16 cellular contexts compared by ENCODE assay signal in genomic region chr2:100006516-100006915, GRCh38.
DNase-seq lines count a peak whose midpoint lies in the region; ATAC-seq and TF ChIP-seq lines count a peak whose summit lies in the region.
"Had no signal": no experiment of that assay in that cellular context is flagged by ENCODE, and none has a peak within 500 bp of the region (broad histone marks: within the 10 kb centered on the region; RNA-seq: fewer than 3 reads in every experiment).

No MANE protein-coding gene starts in this region.

- H4K8ac ChIP-seq in H9 (replicated peaks; ENCODE audit: insufficient read length, low read depth, low read length) = no peak overlapping the region

- no peak overlapping the region; a peak in 1 of 7 replicates for H3K27ac Mint-ChIP-seq in H9
- H3K27ac Mint-ChIP-seq: CD8-positive, alpha-beta T cell had no signal

- H3K27ac ChIP-seq in esophagus muscularis mucosa (replicated peaks in 1 of 4) = no peak overlapping the region
- no peak overlapping the region for H3K27ac ChIP-seq in osteoblast (ENCODE audit: low read depth, low read length)
- no peak overlapping the region for H3K27ac ChIP-seq in H9 (ENCODE audit: insufficient read length, low read depth, low read length)
- H3K27ac ChIP-seq in sigmoid colon = no peak overlapping the region
- no peak overlapping the region for H3K27ac ChIP-seq in tibial nerve
- H3K27ac ChIP-seq: GM23248 had no signal

- H4K20me1 ChIP-seq in osteoblast (ENCODE audit: insufficient read depth, low read length) (no peaks in the 10 kb centered on the region), H9 (ENCODE audit: control insufficient read depth, insufficient read depth, insufficient read length) (no peaks in the 10 kb centered on the region)

- no peaks in the 10 kb centered on the region for H3K4me1 Mint-ChIP-seq in H9

- H2BK120ac ChIP-seq in H9 (ENCODE audit: low read depth, low read length, poor library complexity, severe bottlenecking) = no peak overlapping the region

- intact Hi-C loops in left ventricle myocardium superior (cut with micrococcal nuclease) = no loop called here
- intact Hi-C loops in left cardiac atrium (cut with DNase I) = loop anchor here in 1 of 2 donors (5.0 kb wide), 1 partner anchor 44 kb away; no protein-coding TSS in a partner anchor
- intact Hi-C loops in esophagus muscularis mucosa (cut with DNase I) = no loop called here
- intact Hi-C loops in sigmoid colon (cut with DNase I) = no loop called here

- H3K4ac ChIP-seq in H9 (ENCODE audit: low read depth, low read length) = no peak overlapping the region

- no peak overlapping the region for H3K23ac ChIP-seq in H9 (ENCODE audit: insufficient read length, low read depth, low read length)

- H3K23me2 ChIP-seq in H9 (ENCODE audit: insufficient read length, low read depth, low read length, poor library complexity, severe bottlenecking) = no peaks in the 10 kb centered on the region

- TF ChIP-seq CTCF in esophagus muscularis mucosa (IDR thresholded peaks at IDR 0.05) (no peak), osteoblast (IDR thresholded peaks at IDR 0.05; ENCODE audit: extremely low read depth, low read depth, low read length) (no peak), H9 (conservative IDR thresholded peaks at IDR 0.05) (no peak), sigmoid colon (IDR thresholded peaks at IDR 0.05) (no peak), tibial nerve (IDR thresholded peaks at IDR 0.05) (no peak)

- no peaks in the 10 kb centered on the region for H3K36me3 Mint-ChIP-seq in H9 (ENCODE audit: insufficient read depth in 1 of 3, low read depth in 3 of 3)

- no peak overlapping the region for H4K5ac ChIP-seq in H9 (ENCODE audit: insufficient read length, low read depth, low read length)

- H3K56ac ChIP-seq in H9 (ENCODE audit: insufficient read length, low read depth, low read length) = no peak overlapping the region

- H3K27me3 ChIP-seq in esophagus muscularis mucosa = no peaks in the 10 kb centered on the region
- no peaks in the 10 kb centered on the region for H3K27me3 ChIP-seq in osteoblast (ENCODE audit: insufficient read depth, low read length)
- no peaks in the 10 kb centered on the region for H3K27me3 ChIP-seq in H9 (ENCODE audit: insufficient read depth, low read length)
- no peaks in the 10 kb centered on the region for H3K27me3 ChIP-seq in sigmoid colon
- H3K27me3 ChIP-seq in tibial nerve = no peaks in the 10 kb centered on the region

- no peak overlapping the region for H2BK15ac ChIP-seq in H9 (ENCODE audit: low read depth, low read length)

- no peak overlapping the region for H4K91ac ChIP-seq in H9 (ENCODE audit: insufficient read length, low read depth, low read length)

- H3K79me2 ChIP-seq in osteoblast (ENCODE audit: insufficient read depth, low read length) (no peaks in the 10 kb centered on the region), H9 (ENCODE audit: insufficient read depth, low read length) (no peaks in the 10 kb centered on the region)

- no peak overlapping the region for H3K4me3 Mint-ChIP-seq in H9
- H3K4me3 Mint-ChIP-seq: CD4-positive, CD25-positive, alpha-beta regulatory T cell; CD8-positive, alpha-beta T cell had no signal

- H3K4me3 ChIP-seq in esophagus muscularis mucosa (no peak overlapping the region), osteoblast (ENCODE audit: insufficient read depth, low read length) (no peak overlapping the region), sigmoid colon (no peak overlapping the region), tibial nerve (no peak overlapping the region)
- H3K4me3 ChIP-seq: GM23248 had no signal

- H3K9me3 ChIP-seq in esophagus muscularis mucosa = no peaks in the 10 kb centered on the region
- H3K9me3 ChIP-seq in osteoblast (ENCODE audit: low read depth, low read length) = no peaks in the 10 kb centered on the region
- no peaks in the 10 kb centered on the region for H3K9me3 ChIP-seq in H9 (ENCODE audit: control insufficient read depth, low read depth, low read length)
- no peaks in the 10 kb centered on the region for H3K9me3 ChIP-seq in sigmoid colon
- H3K9me3 ChIP-seq in tibial nerve = no peaks in the 10 kb centered on the region
- H3K9me3 ChIP-seq: Caco-2 had no signal

- H2AFZ ChIP-seq in osteoblast (ENCODE audit: low read length) (no peak overlapping the region), H9 (ENCODE audit: low read length) (no peak overlapping the region)
- H2AFZ ChIP-seq: GM23248 had no signal

- H3K36me3 ChIP-seq in esophagus muscularis mucosa (peaks cover 0 to 22% (median 10%) of the 10 kb centered on the region in 4 donors), osteoblast (ENCODE audit: insufficient read depth, low read length) (peaks cover 13% of the 10 kb centered on the region), sigmoid colon (peaks cover 0 to 18% (median 0%) of the 10 kb centered on the region in 4 donors), tibial nerve (peaks cover 0 to 11% (median 0%) of the 10 kb centered on the region in 3 donors)

- H3K9ac ChIP-seq in H9 (ENCODE audit: extremely low read depth, insufficient read length, low read length) = no peak overlapping the region
- H3K9ac ChIP-seq: GM23248 had no signal

- no peak for TF ChIP-seq POLR2A in esophagus muscularis mucosa (IDR thresholded peaks at IDR 0.05; ENCODE audit: low read depth)
- no peak for TF ChIP-seq POLR2A in sigmoid colon (IDR thresholded peaks at IDR 0.05)
- TF ChIP-seq POLR2A in tibial nerve (IDR thresholded peaks at IDR 0.05) = no peak

- ATAC-seq in left ventricle myocardium superior = peak; percentile 45
- ATAC-seq in left cardiac atrium = no peak
- ATAC-seq: CD8-positive, alpha-beta T cell; HCT116 had no signal

- TF ChIP-seq EP300 in esophagus muscularis mucosa (IDR thresholded peaks at IDR 0.05) (no peak), sigmoid colon (IDR thresholded peaks at IDR 0.05) (no peak), tibial nerve (IDR thresholded peaks at IDR 0.05) (no peak)

- H3K4me1 ChIP-seq in esophagus muscularis mucosa (peaks cover 4 to 31% (median 30%) of the 10 kb centered on the region in 4 donors), osteoblast (ENCODE audit: insufficient read depth, low read length) (peaks cover 17% of the 10 kb centered on the region), H9 (ENCODE audit: insufficient read depth, low read length) (no peaks in the 10 kb centered on the region), sigmoid colon (peaks cover 0 to 29% (median 26%) of the 10 kb centered on the region in 4 donors), tibial nerve (peaks cover 0 to 6% (median 0%) of the 10 kb centered on the region in 4 donors)
- H3K4me1 ChIP-seq: Caco-2 had no signal

- no peaks in the 10 kb centered on the region for H3K79me1 ChIP-seq in H9 (ENCODE audit: insufficient read depth, low read depth, low read length, poor library complexity, severe bottlenecking)

- H3K4me2 ChIP-seq in osteoblast (ENCODE audit: insufficient read depth, low read length) (no peak overlapping the region), H9 (ENCODE audit: insufficient read depth, insufficient read length, low read length) (no peak overlapping the region)

- no peak overlapping the region for H2BK5ac ChIP-seq in H9 (ENCODE audit: insufficient read length, low read length)

- DNase-seq in left ventricle myocardium superior (no peak), left cardiac atrium (no peak), esophagus muscularis mucosa (ENCODE audit: extremely low spot score) (peak; percentile 66), osteoblast (ENCODE audit: insufficient read length, low spot score, missing footprints) (peak; percentile 38), H9 (no peak), sigmoid colon (no peak), tibial nerve (ENCODE audit: low spot score in 2 of 2) (no peak)
- DNase-seq: C1 segment of cervical spinal cord; Caco-2; CD4-positive, CD25-positive, alpha-beta regulatory T cell; CD8-positive, alpha-beta T cell; DMS153; DND-41; GM23248; H7 had no signal

- H3K14ac ChIP-seq in H9 (ENCODE audit: insufficient read depth, low read length) = no peak overlapping the region

- peaks cover 8% of the 10 kb centered on the region; the same call in 1 of the 2 replicates for H3K27me3 Mint-ChIP-seq in H9 (ENCODE audit: low read depth)
- H3K27me3 Mint-ChIP-seq: CD4-positive, CD25-positive, alpha-beta regulatory T cell had no signal

- H3K18ac ChIP-seq in H9 (ENCODE audit: insufficient read length, low read depth, low read length) = no peak overlapping the region

- H2AK5ac ChIP-seq in H9 (ENCODE audit: insufficient read length, low read length) = no peak overlapping the region

- H2BK20ac ChIP-seq in H9 (ENCODE audit: low read depth, low read length, poor library complexity, severe bottlenecking) = no peak overlapping the region

- WGBS in esophagus muscularis mucosa = 98% methylated on average over 12 of the region's 12 CpGs
- WGBS in H9 (ENCODE audit: extremely low coverage, insufficient read length, low lambda C conversion rate) = no CpG with 5 or more reads among the region's 12 CpGs
- WGBS in sigmoid colon, 2 donors = 93 to 94% methylated on average over 12 of the region's 12 CpGs
- WGBS in tibial nerve, 2 donors = 88 to 93% methylated on average over 12 of the region's 12 CpGs

- no peaks in the 10 kb centered on the region for H3K9me3 Mint-ChIP-seq in H9
- H3K9me3 Mint-ChIP-seq: CD8-positive, alpha-beta T cell had no signal

- no peak overlapping the region for H3T11ph ChIP-seq in H9 (ENCODE audit: low read length)

- no peak overlapping the region for H2BK12ac ChIP-seq in H9 (ENCODE audit: insufficient read length, low read depth, low read length)

Comparison
In these comparisons a context has a peak if more than half of its experiments do, and no peak if none do; other contexts are left out.
1. DNase-seq: peak in esophagus muscularis mucosa (single experiment) and osteoblast (single experiment); none in left ventricle myocardium superior (single experiment), left cardiac atrium (single experiment), H9 (single experiment), sigmoid colon (single experiment) and tibial nerve (0 of 2).